Comparison of ENCODE assay signal across 1 cellular context in the genomic region with DNA sequence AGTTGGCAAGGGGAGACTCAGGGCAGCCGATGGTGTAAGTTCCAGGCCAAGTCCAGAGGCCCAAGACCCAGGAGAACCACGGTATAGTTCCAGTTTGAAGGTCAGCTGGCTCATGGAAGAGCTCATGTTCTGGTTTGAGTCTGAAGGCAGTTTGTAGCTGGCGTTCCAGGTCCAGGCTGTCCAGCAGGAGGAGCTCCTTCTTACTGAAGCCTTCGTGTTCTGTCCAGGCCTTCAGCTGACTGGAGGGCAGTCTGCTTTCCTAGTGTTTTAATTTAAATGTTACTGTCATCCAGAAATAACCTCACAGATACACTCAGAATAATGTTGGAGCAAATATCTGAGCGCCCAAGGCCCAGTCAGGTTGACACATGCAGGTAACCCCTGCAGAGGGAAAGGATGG.
TF ChIP-seq lines count a peak whose summit lies in the region.

No MANE protein-coding gene starts in this region.

TF ChIP-seq in H1, 55 proteins besides CTCF, POLR2A, EP300 and RAD21:
- no peak for TF ChIP-seq SRF (IDR thresholded peaks at IDR 0.05; ENCODE audit: low read depth, low read length)
